9 cellular contexts compared by ENCODE assay signal in the genomic region with DNA sequence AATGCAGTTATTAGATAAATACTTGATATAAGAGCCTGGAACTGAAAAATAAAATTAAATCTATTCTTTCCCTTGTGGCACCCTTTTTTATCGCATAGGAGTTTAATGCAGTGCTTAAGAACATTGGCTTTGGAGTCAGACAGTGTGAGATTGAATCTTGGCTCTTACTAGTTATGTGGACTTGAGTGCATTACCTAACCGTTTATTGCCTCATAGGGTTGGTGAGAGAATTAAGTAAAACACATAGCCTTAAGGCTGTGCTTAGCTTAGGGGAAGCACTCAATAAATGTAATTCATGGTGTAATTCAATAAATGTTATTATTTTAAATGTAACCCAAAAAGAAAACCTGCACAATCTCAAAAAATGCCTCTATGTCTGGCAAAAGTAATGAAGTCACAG. TPM values are rescaled to one million over a fixed set of nuclear protein-coding genes. Genes with fewer than 3 reads are reported as not detected.
A peak's percentile ranks its signal among the peaks of the same experiment; 100 is the strongest.
DNase-seq lines count a peak whose midpoint lies in the region; ATAC-seq and TF ChIP-seq lines count a peak whose summit lies in the region.
"Had no signal": no experiment of that assay in that cellular context is flagged by ENCODE, and none has a peak within 500 bp of the region (broad histone marks: within the 10 kb centered on the region; RNA-seq: fewer than 3 reads in every experiment).

No MANE protein-coding gene starts in this region.

- ATAC-seq in SK-N-SH treated with all-trans-retinoic acid at 6 μM for 48 hours, result peak; percentile 29

- TF ChIP-seq CTCF in fibroblast of lung (conservative IDR thresholded peaks at IDR 0.05 in 1 of 2, IDR thresholded peaks at IDR 0.05 in 1 of 2; ENCODE audit: low read depth in 1 of 2, low read length in 2 of 2), result no peak

- H3K27me3 Mint-ChIP-seq in activated CD4-positive, alpha-beta T cell treated with anti-CD3 and anti-CD28 coated beads, Interleukin-2, amount 10 ng/mL, durations not matched to agents 24 days and 14 days, result peaks cover 19% of the 10 kb centered on the region

- H3K36me3 Mint-ChIP-seq in activated CD4-positive, alpha-beta T cell treated with anti-CD3 and anti-CD28 coated beads, Interleukin-2, amount 10 ng/mL, durations not matched to agents 24 days and 14 days (ENCODE audit: low read depth), result peaks cover 17% of the 10 kb centered on the region

- no peaks in the 10 kb centered on the region for H3K9me3 Mint-ChIP-seq in activated CD4-positive, alpha-beta T cell treated with anti-CD3 and anti-CD28 coated beads, Interleukin-2, amount 10 ng/mL, durations not matched to agents 24 days and 14 days

- peak overlapping the region; percentile 98 for H3K27ac Mint-ChIP-seq in activated CD4-positive, alpha-beta T cell treated with anti-CD3 and anti-CD28 coated beads, Interleukin-2, amount 10 ng/mL, durations not matched to agents 24 days and 14 days

- no peaks in the 10 kb centered on the region for H3K4me1 ChIP-seq in fibroblast of lung (ENCODE audit: control insufficient read depth, extremely low read depth, insufficient read depth, low read length)
- peaks cover 6% of the 10 kb centered on the region for H3K4me1 ChIP-seq in thymus (ENCODE audit: control insufficient read depth, insufficient read depth, low read length)

- no peak overlapping the region for H3K27ac ChIP-seq in fibroblast of lung (ENCODE audit: insufficient read depth, low read length)
- no peak overlapping the region for H3K27ac ChIP-seq in thymus (ENCODE audit: low read depth)

- H3K9me3 ChIP-seq in fibroblast of lung (ENCODE audit: control insufficient read depth, insufficient read depth, low read depth, low read length) (no peaks in the 10 kb centered on the region), thymus (ENCODE audit: control insufficient read depth) (no peaks in the 10 kb centered on the region)
- H3K9me3 ChIP-seq: adrenal gland had no signal

- no peak overlapping the region for H3K9ac ChIP-seq in fibroblast of lung (ENCODE audit: insufficient read depth, low read length)

- H3K4me1 Mint-ChIP-seq in activated CD4-positive, alpha-beta T cell treated with anti-CD3 and anti-CD28 coated beads, Interleukin-2, amount 10 ng/mL, durations not matched to agents 24 days and 14 days, result peaks cover 47% of the 10 kb centered on the region

- DNase-seq in activated CD4-positive, alpha-beta T cell treated with anti-CD3 and anti-CD28 coated beads, Interleukin-2, amount 10 ng/mL, durations not matched to agents 24 days and 14 days, result peak; percentile 60
- no peak for DNase-seq in activated CD4-positive, alpha-beta T cell treated with anti-CD3 and anti-CD28 coated beads, Interleukin-2, amount 50 U/mL, for 1 hour
- DNase-seq in fibroblast of lung (ENCODE audit: low read depth in 2 of 2) (peak; percentile 85 to 90), posterior cingulate gyrus (no peak), nucleus accumbens (lab: John Stamatoyannopoulos, UW) (no peak), GM19240 (ENCODE audit: insufficient read length, low spot score) (no peak)
- DNase-seq: adrenal gland had no signal

- intact Hi-C loops in activated CD4-positive, alpha-beta T cell treated with anti-CD3 and anti-CD28 coated beads, Interleukin-2, amount 10 ng/mL, durations not matched to agents 24 days and 14 days (cut with micrococcal nuclease), result no loop called here
- intact Hi-C loops in posterior cingulate gyrus (cut with DNase I), result no loop called here

- H3K36me3 ChIP-seq in fibroblast of lung (ENCODE audit: control insufficient read depth, insufficient read depth, low read length) (no peaks in the 10 kb centered on the region), thymus (ENCODE audit: control insufficient read depth, insufficient read depth) (no peaks in the 10 kb centered on the region)
- H3K36me3 ChIP-seq: adrenal gland had no signal

- H3K27me3 ChIP-seq in fibroblast of lung (ENCODE audit: control insufficient read depth, insufficient read depth, low read length) (no peaks in the 10 kb centered on the region), thymus (ENCODE audit: control insufficient read depth, insufficient read depth) (no peaks in the 10 kb centered on the region)
- H3K27me3 ChIP-seq: adrenal gland had no signal

- H3K4me2 ChIP-seq in fibroblast of lung (ENCODE audit: extremely low read depth, insufficient read depth, low read length), result peak overlapping the region; percentile 68

- WGBS in thymus, result 72% methylated on average over 2 of the region's 2 CpGs

- H3K4me3 ChIP-seq in fibroblast of lung (replicated peaks in 1 of 4; ENCODE audit: control extremely low read depth in 1 of 4, insufficient read depth in 1 of 4, low read depth in 3 of 4, low read length in 4 of 4), result peak overlapping the region in 3 of 4 experiments; percentile 59 to 86 (median 86)
- H3K4me3 ChIP-seq in thymus (ENCODE audit: low read length), result peak overlapping the region; percentile 81

- peak overlapping the region; percentile 93 for H3K4me3 Mint-ChIP-seq in activated CD4-positive, alpha-beta T cell treated with anti-CD3 and anti-CD28 coated beads, Interleukin-2, amount 10 ng/mL, durations not matched to agents 24 days and 14 days

- no peak overlapping the region for H2AFZ ChIP-seq in fibroblast of lung (ENCODE audit: low read length)

- peaks cover 7% of the 10 kb centered on the region for H4K20me1 ChIP-seq in fibroblast of lung (ENCODE audit: control insufficient read depth, extremely low read depth, insufficient read depth, low read length)

- peaks cover 75% of the 10 kb centered on the region for H3K79me2 ChIP-seq in fibroblast of lung (ENCODE audit: control insufficient read depth, insufficient read depth, low read length)

TF ChIP-seq in SK-N-SH treated with all-trans-retinoic acid at 6 μM for 48 hours, 23 proteins besides CTCF, POLR2A, EP300 and RAD21:
- TF ChIP-seq ISL1 (CRISPR knock-in tag; IDR thresholded peaks at IDR 0.05) (peak; percentile 77), ZFP3 (CRISPR knock-in tag; IDR thresholded peaks at IDR 0.05) (peak; percentile 56; the same call in 1 of the 2 replicates), PPARA (CRISPR knock-in tag; IDR thresholded peaks at IDR 0.05; ENCODE audit: borderline replicate concordance) (no peak)

RNA-seq across cellular contexts. Expression of gene STK17A, which starts 2.6 kb away (rescaled TPM):
- 30.8 and 33.9 TPM in 2 replicates for total RNA-seq in activated CD4-positive, alpha-beta T cell treated with anti-CD3 and anti-CD28 coated beads, Interleukin-2, amount 10 ng/mL, durations not matched to agents 24 days and 14 days
- 44.4 and 53.2 TPM in 2 replicates for total RNA-seq in fibroblast of lung
- 46.8 and 53.3 TPM in 2 replicates for polyA plus RNA-seq in fibroblast of lung
- polyA plus RNA-seq in fibroblast of lung (2012), result 45.4 and 52.2 TPM in 2 replicates
- 1.8 and 2.9 TPM in 2 replicates for polyA minus RNA-seq in fibroblast of lung (ENCODE audit: low replicate concordance)
- 64.3 TPM for polyA plus RNA-seq in thymus

Comparison
In these comparisons a context has a peak if more than half of its experiments do, and no peak if none do; other contexts are left out.
1. DNase-seq: peak in activated CD4-positive, alpha-beta T cell treated with anti-CD3 and anti-CD28 coated beads, Interleukin-2, amount 10 ng/mL, durations not matched to agents 24 days and 14 days (single experiment) and fibroblast of lung (2 of 2); none in activated CD4-positive, alpha-beta T cell treated with anti-CD3 and anti-CD28 coated beads, Interleukin-2, amount 50 U/mL, for 1 hour (single experiment), posterior cingulate gyrus (0 of 10), nucleus accumbens (0 of 56) and GM19240 (single experiment).